ENCODE assay signal across 16 cellular contexts in genomic region chr18:80229766-80230745, GRCh38. TPM values are rescaled to one million over a fixed set of nuclear protein-coding genes. Genes with fewer than 3 reads are reported as not detected.
DNase-seq lines count a peak whose midpoint lies in the region; ATAC-seq and TF ChIP-seq lines count a peak whose summit lies in the region.
"Had no signal": no experiment of that assay in that cellular context is flagged by ENCODE, and none has a peak within 500 bp of the region (broad histone marks: within the 10 kb centered on the region; RNA-seq: fewer than 3 reads in every experiment).

No MANE protein-coding gene starts in this region.

- H3K27me3 ChIP-seq in PC-3 (ENCODE audit: low read length) (no peaks in the 10 kb centered on the region), esophagus squamous epithelium (no peaks in the 10 kb centered on the region), neuronal stem cell (ENCODE audit: control insufficient read depth in 3 of 3, insufficient read depth in 3 of 3, low read depth in 1 of 3, low read length in 3 of 3) (no peaks in the 10 kb centered on the region)

- ATAC-seq in PC-3 (no peak; the same call in 1 of the 2 replicates), HG03139 (IDR thresholded peaks at IDR 0.05; ENCODE audit: unreplicated experiment) (no peak), left lobe of liver (no peak)
- ATAC-seq: A549 had no signal

- no peak overlapping the region for H2BK15ac ChIP-seq in neuronal stem cell (ENCODE audit: low read length)

- no peak overlapping the region for H3K4ac ChIP-seq in neuronal stem cell (ENCODE audit: low read length)

- TF ChIP-seq POLR2A in esophagus squamous epithelium (IDR thresholded peaks at IDR 0.05), result no peak

- no peaks in the 10 kb centered on the region for H3K9me3 ChIP-seq in PC-3 (ENCODE audit: low read length)
- no peaks in the 10 kb centered on the region for H3K9me3 ChIP-seq in esophagus squamous epithelium
- no peaks in the 10 kb centered on the region for H3K9me3 ChIP-seq in neuronal stem cell (replicated peaks in 1 of 2; ENCODE audit: control insufficient read depth in 2 of 2, insufficient read depth in 1 of 2, low read depth in 1 of 2, low read length in 2 of 2)
- H3K9me3 ChIP-seq: A549 had no signal

- no TSS peak for BruUV-seq in PC-3 (replicated peaks; lab: Mats Ljungman, UMichigan)

- intact Hi-C loops in PC-3 (cut with micrococcal nuclease), result no loop called here
- intact Hi-C loops in esophagus squamous epithelium (cut with DNase I), result no loop called here
- intact Hi-C loops in activated T-helper 2 cell treated with anti-CD3 and anti-CD28 coated beads, Interferon-gamma antibody, Interleukin-2, Interleukin-4, amounts not matched to agents 10 μg/mL and 5 μg/mL and 100 μg/mL, durations not matched to agents 14 hours and 24 hours and 36 hours (cut with micrococcal nuclease), result no loop called here

- peaks cover 18% of the 10 kb centered on the region for H3K79me1 ChIP-seq in neuronal stem cell (ENCODE audit: low read depth, low read length)

- H3K9me3 Mint-ChIP-seq in activated T-helper 2 cell treated with anti-CD3 and anti-CD28 coated beads, Interferon-gamma antibody, Interleukin-2, Interleukin-4, amounts not matched to agents 10 μg/mL and 5 μg/mL and 100 μg/mL, durations not matched to agents 14 hours and 24 hours and 36 hours, result no peaks in the 10 kb centered on the region
- H3K9me3 Mint-ChIP-seq: HFFc6 had no signal

- H3F3A ChIP-seq in PC-3 (ENCODE audit: low read length, unreplicated experiment), result no peaks in the 10 kb centered on the region

- no peak overlapping the region for H3K4me2 ChIP-seq in PC-3 (ENCODE audit: low read length)
- H3K4me2 ChIP-seq in neuronal stem cell (ENCODE audit: insufficient read depth, low read length, poor library complexity, severe bottlenecking), result no peak overlapping the region
- H3K4me2 ChIP-seq: A549 had no signal

- POLR2A ChIA-PET in PC-3 (lab: Charles Lee; ENCODE audit: unreplicated experiment), result no interaction called here

- H4K8ac ChIP-seq in neuronal stem cell (ENCODE audit: low read depth, low read length), result no peak overlapping the region

- H3K27ac Mint-ChIP-seq in activated T-helper 2 cell treated with anti-CD3 and anti-CD28 coated beads, Interferon-gamma antibody, Interleukin-2, Interleukin-4, amounts not matched to agents 10 μg/mL and 5 μg/mL and 100 μg/mL, durations not matched to agents 14 hours and 24 hours and 36 hours, result no peak overlapping the region
- H3K27ac Mint-ChIP-seq: HFFc6 had no signal

- H3K36me3 Mint-ChIP-seq in activated T-helper 2 cell treated with anti-CD3 and anti-CD28 coated beads, Interferon-gamma antibody, Interleukin-2, Interleukin-4, amounts not matched to agents 10 μg/mL and 5 μg/mL and 100 μg/mL, durations not matched to agents 14 hours and 24 hours and 36 hours (ENCODE audit: low read depth), result no peaks in the 10 kb centered on the region
- H3K36me3 Mint-ChIP-seq: IgD-negative memory B cell had no signal

- H3K4me1 ChIP-seq in PC-3 (ENCODE audit: insufficient read depth, low read length) (no peaks in the 10 kb centered on the region), esophagus squamous epithelium (peaks cover 14 to 85% (median 27%) of the 10 kb centered on the region in 3 donors), neuronal stem cell (ENCODE audit: control insufficient read depth in 2 of 2, insufficient read depth in 1 of 2, low read depth in 1 of 2, low read length in 2 of 2) (peaks cover 0 to 6% of the 10 kb centered on the region in 2 donors)
- H3K4me1 ChIP-seq: A549 had no signal

- no peaks in the 10 kb centered on the region for H3K36me3 ChIP-seq in PC-3 (ENCODE audit: low read depth, low read length)
- no peaks in the 10 kb centered on the region for H3K36me3 ChIP-seq in esophagus squamous epithelium
- peaks cover 3 to 18% of the 10 kb centered on the region in 2 donors for H3K36me3 ChIP-seq in neuronal stem cell (replicated peaks in 1 of 2; ENCODE audit: control insufficient read depth in 2 of 2, insufficient read depth in 2 of 2, low read length in 2 of 2)

- peak; percentile 1 for DNase-seq in GM03348 (ENCODE audit: low spot score)
- peak; percentile 19 for DNase-seq in PC-3
- DNase-seq in esophagus squamous epithelium (lab: John Stamatoyannopoulos, UW), result no peak
- no peak for DNase-seq in neuronal stem cell (ENCODE audit: low spot score)
- DNase-seq in NK-92 (lab: John Stamatoyannopoulos, UW; ENCODE audit: unreplicated experiment), result no peak
- DNase-seq in activated T-helper 2 cell treated with anti-CD3 and anti-CD28 coated beads, Interferon-gamma antibody, Interleukin-2, Interleukin-4, amounts not matched to agents 10 μg/mL and 5 μg/mL and 100 μg/mL, durations not matched to agents 14 hours and 24 hours and 36 hours (ENCODE audit: low spot score), result no peak
- DNase-seq in left lobe of liver (ENCODE audit: low spot score), result no peak
- DNase-seq: C1 segment of cervical spinal cord, GDM1, GOT3, HFFc6, NCI-H1417, NCI-H187 treated with DMSO at 0.1 percent for 48 hours had no signal

- H3K23ac ChIP-seq in neuronal stem cell (ENCODE audit: low read depth, low read length, poor library complexity), result peak overlapping the region; percentile 10

- CTCF ChIA-PET in PC-3 (lab: Charles Lee), result no interaction called here

- no peak overlapping the region for H3K4me3 ChIP-seq in PC-3 (ENCODE audit: low read length)
- no peak overlapping the region for H3K4me3 ChIP-seq in esophagus squamous epithelium
- H3K4me3 ChIP-seq in neuronal stem cell (ENCODE audit: low read length in 2 of 2), result no peak overlapping the region
- H3K4me3 ChIP-seq: A549 had no signal

- H3K14ac ChIP-seq in neuronal stem cell (ENCODE audit: low read length), result peak overlapping the region; percentile 73

- H2BK5ac ChIP-seq in neuronal stem cell (ENCODE audit: low read length), result no peak overlapping the region

- H3K9ac ChIP-seq in PC-3 (ENCODE audit: low read length), result no peak overlapping the region
- peak overlapping the region; percentile 55 for H3K9ac ChIP-seq in neuronal stem cell (ENCODE audit: low read depth, low read length, poor library complexity)

- 44 to 62% methylated on average over 16 of the region's 22 CpGs for WGBS in esophagus squamous epithelium, 2 donors
- no CpG with 5 or more reads among the region's 22 CpGs for WGBS in neuronal stem cell (ENCODE audit: extremely low coverage in 2 of 2, insufficient read length in 2 of 2, insufficient replicate concordance in 1 of 2), 2 donors

- H2BK12ac ChIP-seq in neuronal stem cell (ENCODE audit: low read length), result no peak overlapping the region

- H3K4me1 Mint-ChIP-seq in activated T-helper 2 cell treated with anti-CD3 and anti-CD28 coated beads, Interferon-gamma antibody, Interleukin-2, Interleukin-4, amounts not matched to agents 10 μg/mL and 5 μg/mL and 100 μg/mL, durations not matched to agents 14 hours and 24 hours and 36 hours (ENCODE audit: low read depth), result no peaks in the 10 kb centered on the region
- H3K4me1 Mint-ChIP-seq: IgD-negative memory B cell had no signal

- no peaks in the 10 kb centered on the region for H4K20me1 ChIP-seq in PC-3 (ENCODE audit: low read length)

- H3K27ac ChIP-seq in PC-3 (ENCODE audit: low read length) (no peak overlapping the region), esophagus squamous epithelium (peak overlapping the region in 3 of 4 donors; percentile 55 to 71 (median 58)), neuronal stem cell (replicated peaks; ENCODE audit: low read length) (no peak overlapping the region)
- H3K27ac ChIP-seq: A549 had no signal

- H4K91ac ChIP-seq in neuronal stem cell (ENCODE audit: low read depth, low read length, poor library complexity), result no peak overlapping the region

- H2BK120ac ChIP-seq in neuronal stem cell (ENCODE audit: low read depth, low read length), result no peak overlapping the region

- TF ChIP-seq CTCF in PC-3 (conservative IDR thresholded peaks at IDR 0.05; ENCODE audit: low read depth, low read length) (no peak), esophagus squamous epithelium (IDR thresholded peaks at IDR 0.05) (no peak)

- H3K27me3 Mint-ChIP-seq in activated T-helper 2 cell treated with anti-CD3 and anti-CD28 coated beads, Interferon-gamma antibody, Interleukin-2, Interleukin-4, amounts not matched to agents 10 μg/mL and 5 μg/mL and 100 μg/mL, durations not matched to agents 14 hours and 24 hours and 36 hours (ENCODE audit: low read depth), result peaks cover 6% of the 10 kb centered on the region

- H3K18ac ChIP-seq in neuronal stem cell (ENCODE audit: low read length), result peak overlapping the region; percentile 33

- no peak overlapping the region for H2AK5ac ChIP-seq in neuronal stem cell (ENCODE audit: low read depth, low read length)

- no peaks in the 10 kb centered on the region for H3K9me2 ChIP-seq in PC-3 (replicated peaks; ENCODE audit: low read length)

- no peaks in the 10 kb centered on the region for H3K79me2 ChIP-seq in PC-3 (ENCODE audit: low read length)

- no peak overlapping the region for H3K4me3 Mint-ChIP-seq in activated T-helper 2 cell treated with anti-CD3 and anti-CD28 coated beads, Interferon-gamma antibody, Interleukin-2, Interleukin-4, amounts not matched to agents 10 μg/mL and 5 μg/mL and 100 μg/mL, durations not matched to agents 14 hours and 24 hours and 36 hours (ENCODE audit: low read depth)
- H3K4me3 Mint-ChIP-seq: HFFc6, IgD-negative memory B cell had no signal

- no peak overlapping the region for H2AFZ ChIP-seq in PC-3 (ENCODE audit: low read length)
- no peak overlapping the region for H2AFZ ChIP-seq in neuronal stem cell (ENCODE audit: low read length)

RNA-seq across cellular contexts. Expression of gene PARD6G, which starts 17.3 kb away (rescaled TPM):
- 5.1 and 5.4 TPM in 2 replicates for total RNA-seq in PC-3 (2014; rRNA removed)
- total RNA-seq in esophagus squamous epithelium, result 10 to 100 TPM; 24.3 to 37.8 (median 33.1) TPM
- polyA plus RNA-seq in neuronal stem cell (2013, experiment 1 of 2), result 24.1 TPM
- polyA plus RNA-seq in neuronal stem cell (2013, experiment 2 of 2), result 23.1 TPM
- total RNA-seq in activated T-helper 2 cell treated with anti-CD3 and anti-CD28 coated beads, Interferon-gamma antibody, Interleukin-2, Interleukin-4, amounts not matched to agents 10 μg/mL and 5 μg/mL and 100 μg/mL, durations not matched to agents 14 hours and 24 hours and 36 hours, result 0.21 and 0.23 TPM in 2 replicates
- 2.3 TPM for total RNA-seq in left lobe of liver
- polyA plus RNA-seq: IgD-negative memory B cell had no signal

Comparison
In these comparisons a context has a peak if more than half of its experiments do, and no peak if none do; other contexts are left out.
1. DNase-seq: peak in GM03348 (single experiment) and PC-3 (single experiment); none in esophagus squamous epithelium (single experiment), neuronal stem cell (single experiment), NK-92 (single experiment), activated T-helper 2 cell treated with anti-CD3 and anti-CD28 coated beads, Interferon-gamma antibody, Interleukin-2, Interleukin-4, amounts not matched to agents 10 μg/mL and 5 μg/mL and 100 μg/mL, durations not matched to agents 14 hours and 24 hours and 36 hours (single experiment) and left lobe of liver (single experiment).
2. H3K27ac ChIP-seq: peak in esophagus squamous epithelium (3 of 4); none in PC-3 (single experiment) and neuronal stem cell (single experiment).